In the genomic region with DNA sequence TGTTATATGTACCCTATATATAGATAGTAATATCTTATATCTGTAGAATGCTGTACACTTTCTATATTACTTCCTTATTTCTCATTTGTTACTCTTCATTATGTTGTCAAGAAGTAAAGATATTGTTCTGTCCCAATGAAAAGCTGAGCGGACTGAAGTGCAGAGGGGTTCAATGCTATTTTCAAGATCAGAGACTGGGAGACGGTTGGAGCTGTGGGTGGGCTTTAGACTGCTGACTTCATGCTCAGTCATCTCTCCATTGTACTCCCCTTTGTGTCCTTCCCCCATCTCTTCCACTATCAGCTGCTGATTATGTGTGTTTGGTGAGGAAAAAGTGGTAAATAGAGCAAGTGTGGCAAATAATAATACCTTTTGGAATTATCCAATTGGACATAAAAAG, we compare ENCODE assay signal across 2 cellular contexts.
TF ChIP-seq lines count a peak whose summit lies in the region.

No MANE protein-coding gene starts in this region.

TF ChIP-seq in GM23338, 12 proteins besides CTCF, POLR2A, EP300 and RAD21 (continues in another document):
- TF ChIP-seq EZH2phosphoT487 (IDR thresholded peaks at IDR 0.05; ENCODE audit: unreplicated experiment) (no peak), ZNF114 (CRISPR knock-in tag; IDR thresholded peaks at IDR 0.05) (no peak), EZH2 (IDR thresholded peaks at IDR 0.05; ENCODE audit: low read depth, unreplicated experiment) (no peak), STAT1 (IDR thresholded peaks at IDR 0.05; ENCODE audit: unreplicated experiment) (no peak), NANOG (IDR thresholded peaks at IDR 0.05; ENCODE audit: borderline replicate concordance) (no peak), POLR2AphosphoS5 (IDR thresholded peaks at IDR 0.05; ENCODE audit: low read depth) (no peak), CREB1 (CRISPR knock-in tag; IDR thresholded peaks at IDR 0.05; ENCODE audit: low read depth) (no peak)
- TF ChIP-seq, protein P1, sequence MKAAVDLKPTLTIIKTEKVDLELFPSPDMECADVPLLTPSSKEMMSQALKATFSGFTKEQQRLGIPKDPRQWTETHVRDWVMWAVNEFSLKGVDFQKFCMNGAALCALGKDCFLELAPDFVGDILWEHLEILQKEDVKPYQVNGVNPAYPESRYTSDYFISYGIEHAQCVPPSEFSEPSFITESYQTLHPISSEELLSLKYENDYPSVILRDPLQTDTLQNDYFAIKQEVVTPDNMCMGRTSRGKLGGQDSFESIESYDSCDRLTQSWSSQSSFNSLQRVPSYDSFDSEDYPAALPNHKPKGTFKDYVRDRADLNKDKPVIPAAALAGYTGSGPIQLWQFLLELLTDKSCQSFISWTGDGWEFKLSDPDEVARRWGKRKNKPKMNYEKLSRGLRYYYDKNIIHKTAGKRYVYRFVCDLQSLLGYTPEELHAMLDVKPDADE (IDR thresholded peaks at IDR 0.05), result no peak
- TF ChIP-seq, protein P2, sequence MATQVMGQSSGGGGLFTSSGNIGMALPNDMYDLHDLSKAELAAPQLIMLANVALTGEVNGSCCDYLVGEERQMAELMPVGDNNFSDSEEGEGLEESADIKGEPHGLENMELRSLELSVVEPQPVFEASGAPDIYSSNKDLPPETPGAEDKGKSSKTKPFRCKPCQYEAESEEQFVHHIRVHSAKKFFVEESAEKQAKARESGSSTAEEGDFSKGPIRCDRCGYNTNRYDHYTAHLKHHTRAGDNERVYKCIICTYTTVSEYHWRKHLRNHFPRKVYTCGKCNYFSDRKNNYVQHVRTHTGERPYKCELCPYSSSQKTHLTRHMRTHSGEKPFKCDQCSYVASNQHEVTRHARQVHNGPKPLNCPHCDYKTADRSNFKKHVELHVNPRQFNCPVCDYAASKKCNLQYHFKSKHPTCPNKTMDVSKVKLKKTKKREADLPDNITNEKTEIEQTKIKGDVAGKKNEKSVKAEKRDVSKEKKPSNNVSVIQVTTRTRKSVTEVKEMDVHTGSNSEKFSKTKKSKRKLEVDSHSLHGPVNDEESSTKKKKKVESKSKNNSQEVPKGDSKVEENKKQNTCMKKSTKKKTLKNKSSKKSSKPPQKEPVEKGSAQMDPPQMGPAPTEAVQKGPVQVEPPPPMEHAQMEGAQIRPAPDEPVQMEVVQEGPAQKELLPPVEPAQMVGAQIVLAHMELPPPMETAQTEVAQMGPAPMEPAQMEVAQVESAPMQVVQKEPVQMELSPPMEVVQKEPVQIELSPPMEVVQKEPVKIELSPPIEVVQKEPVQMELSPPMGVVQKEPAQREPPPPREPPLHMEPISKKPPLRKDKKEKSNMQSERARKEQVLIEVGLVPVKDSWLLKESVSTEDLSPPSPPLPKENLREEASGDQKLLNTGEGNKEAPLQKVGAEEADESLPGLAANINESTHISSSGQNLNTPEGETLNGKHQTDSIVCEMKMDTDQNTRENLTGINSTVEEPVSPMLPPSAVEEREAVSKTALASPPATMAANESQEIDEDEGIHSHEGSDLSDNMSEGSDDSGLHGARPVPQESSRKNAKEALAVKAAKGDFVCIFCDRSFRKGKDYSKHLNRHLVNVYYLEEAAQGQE (IDR thresholded peaks at IDR 0.05; ENCODE audit: unreplicated experiment), result no peak
- TF ChIP-seq, protein P3, sequence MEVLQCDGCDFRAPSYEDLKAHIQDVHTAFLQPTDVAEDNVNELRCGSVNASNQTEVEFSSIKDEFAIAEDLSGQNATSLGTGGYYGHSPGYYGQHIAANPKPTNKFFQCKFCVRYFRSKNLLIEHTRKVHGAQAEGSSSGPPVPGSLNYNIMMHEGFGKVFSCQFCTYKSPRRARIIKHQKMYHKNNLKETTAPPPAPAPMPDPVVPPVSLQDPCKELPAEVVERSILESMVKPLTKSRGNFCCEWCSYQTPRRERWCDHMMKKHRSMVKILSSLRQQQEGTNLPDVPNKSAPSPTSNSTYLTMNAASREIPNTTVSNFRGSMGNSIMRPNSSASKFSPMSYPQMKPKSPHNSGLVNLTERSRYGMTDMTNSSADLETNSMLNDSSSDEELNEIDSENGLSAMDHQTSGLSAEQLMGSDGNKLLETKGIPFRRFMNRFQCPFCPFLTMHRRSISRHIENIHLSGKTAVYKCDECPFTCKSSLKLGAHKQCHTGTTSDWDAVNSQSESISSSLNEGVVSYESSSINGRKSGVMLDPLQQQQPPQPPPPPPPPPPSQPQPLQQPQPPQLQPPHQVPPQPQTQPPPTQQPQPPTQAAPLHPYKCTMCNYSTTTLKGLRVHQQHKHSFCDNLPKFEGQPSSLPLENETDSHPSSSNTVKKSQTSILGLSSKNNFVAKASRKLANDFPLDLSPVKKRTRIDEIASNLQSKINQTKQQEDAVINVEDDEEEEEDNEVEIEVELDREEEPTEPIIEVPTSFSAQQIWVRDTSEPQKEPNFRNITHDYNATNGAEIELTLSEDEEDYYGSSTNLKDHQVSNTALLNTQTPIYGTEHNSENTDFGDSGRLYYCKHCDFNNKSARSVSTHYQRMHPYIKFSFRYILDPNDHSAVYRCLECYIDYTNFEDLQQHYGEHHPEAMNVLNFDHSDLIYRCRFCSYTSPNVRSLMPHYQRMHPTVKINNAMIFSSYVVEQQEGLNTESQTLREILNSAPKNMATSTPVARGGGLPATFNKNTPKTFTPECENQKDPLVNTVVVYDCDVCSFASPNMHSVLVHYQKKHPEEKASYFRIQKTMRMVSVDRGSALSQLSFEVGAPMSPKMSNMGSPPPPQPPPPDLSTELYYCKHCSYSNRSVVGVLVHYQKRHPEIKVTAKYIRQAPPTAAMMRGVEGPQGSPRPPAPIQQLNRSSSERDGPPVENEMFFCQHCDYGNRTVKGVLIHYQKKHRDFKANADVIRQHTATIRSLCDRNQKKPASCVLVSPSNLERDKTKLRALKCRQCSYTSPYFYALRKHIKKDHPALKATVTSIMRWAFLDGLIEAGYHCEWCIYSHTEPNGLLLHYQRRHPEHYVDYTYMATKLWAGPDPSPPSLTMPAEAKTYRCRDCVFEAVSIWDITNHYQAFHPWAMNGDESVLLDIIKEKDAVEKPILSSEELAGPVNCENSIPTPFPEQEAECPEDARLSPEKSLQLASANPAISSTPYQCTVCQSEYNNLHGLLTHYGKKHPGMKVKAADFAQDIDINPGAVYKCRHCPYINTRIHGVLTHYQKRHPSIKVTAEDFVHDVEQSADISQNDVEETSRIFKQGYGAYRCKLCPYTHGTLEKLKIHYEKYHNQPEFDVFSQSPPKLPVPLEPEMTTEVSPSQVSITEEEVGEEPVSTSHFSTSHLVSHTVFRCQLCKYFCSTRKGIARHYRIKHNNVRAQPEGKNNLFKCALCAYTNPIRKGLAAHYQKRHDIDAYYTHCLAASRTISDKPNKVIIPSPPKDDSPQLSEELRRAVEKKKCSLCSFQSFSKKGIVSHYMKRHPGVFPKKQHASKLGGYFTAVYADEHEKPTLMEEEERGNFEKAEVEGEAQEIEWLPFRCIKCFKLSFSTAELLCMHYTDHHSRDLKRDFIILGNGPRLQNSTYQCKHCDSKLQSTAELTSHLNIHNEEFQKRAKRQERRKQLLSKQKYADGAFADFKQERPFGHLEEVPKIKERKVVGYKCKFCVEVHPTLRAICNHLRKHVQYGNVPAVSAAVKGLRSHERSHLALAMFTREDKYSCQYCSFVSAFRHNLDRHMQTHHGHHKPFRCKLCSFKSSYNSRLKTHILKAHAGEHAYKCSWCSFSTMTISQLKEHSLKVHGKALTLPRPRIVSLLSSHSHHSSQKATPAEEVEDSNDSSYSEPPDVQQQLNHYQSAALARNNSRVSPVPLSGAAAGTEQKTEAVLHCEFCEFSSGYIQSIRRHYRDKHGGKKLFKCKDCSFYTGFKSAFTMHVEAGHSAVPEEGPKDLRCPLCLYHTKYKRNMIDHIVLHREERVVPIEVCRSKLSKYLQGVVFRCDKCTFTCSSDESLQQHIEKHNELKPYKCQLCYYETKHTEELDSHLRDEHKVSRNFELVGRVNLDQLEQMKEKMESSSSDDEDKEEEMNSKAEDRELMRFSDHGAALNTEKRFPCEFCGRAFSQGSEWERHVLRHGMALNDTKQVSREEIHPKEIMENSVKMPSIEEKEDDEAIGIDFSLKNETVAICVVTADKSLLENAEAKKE (CRISPR knock-in tag; IDR thresholded peaks at IDR 0.05), result no peak

TF ChIP-seq in IMR-90, 13 proteins besides CTCF, POLR2A, EP300 and RAD21:
- no peak for TF ChIP-seq MAFK (IDR thresholded peaks at IDR 0.05; ENCODE audit: low read depth, low read length)
- no peak for TF ChIP-seq SMC3 (IDR thresholded peaks at IDR 0.05; ENCODE audit: low read depth, low read length)
- no peak for TF ChIP-seq FOS (IDR thresholded peaks at IDR 0.05; ENCODE audit: low read depth, low read length)
- TF ChIP-seq, protein P4, sequence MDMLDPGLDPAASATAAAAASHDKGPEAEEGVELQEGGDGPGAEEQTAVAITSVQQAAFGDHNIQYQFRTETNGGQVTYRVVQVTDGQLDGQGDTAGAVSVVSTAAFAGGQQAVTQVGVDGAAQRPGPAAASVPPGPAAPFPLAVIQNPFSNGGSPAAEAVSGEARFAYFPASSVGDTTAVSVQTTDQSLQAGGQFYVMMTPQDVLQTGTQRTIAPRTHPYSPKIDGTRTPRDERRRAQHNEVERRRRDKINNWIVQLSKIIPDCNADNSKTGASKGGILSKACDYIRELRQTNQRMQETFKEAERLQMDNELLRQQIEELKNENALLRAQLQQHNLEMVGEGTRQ (IDR thresholded peaks at IDR 0.05; ENCODE audit: low read depth, low read length), result no peak
- TF ChIP-seq BHLHE40 (IDR thresholded peaks at IDR 0.05; ENCODE audit: low read depth, low read length), result no peak
- no peak for TF ChIP-seq CEBPB (IDR thresholded peaks at IDR 0.05; ENCODE audit: low read depth, low read length)
- no peak for TF ChIP-seq MAZ (IDR thresholded peaks at IDR 0.05; ENCODE audit: borderline replicate concordance, low read depth, low read length)
- TF ChIP-seq, protein P5, sequence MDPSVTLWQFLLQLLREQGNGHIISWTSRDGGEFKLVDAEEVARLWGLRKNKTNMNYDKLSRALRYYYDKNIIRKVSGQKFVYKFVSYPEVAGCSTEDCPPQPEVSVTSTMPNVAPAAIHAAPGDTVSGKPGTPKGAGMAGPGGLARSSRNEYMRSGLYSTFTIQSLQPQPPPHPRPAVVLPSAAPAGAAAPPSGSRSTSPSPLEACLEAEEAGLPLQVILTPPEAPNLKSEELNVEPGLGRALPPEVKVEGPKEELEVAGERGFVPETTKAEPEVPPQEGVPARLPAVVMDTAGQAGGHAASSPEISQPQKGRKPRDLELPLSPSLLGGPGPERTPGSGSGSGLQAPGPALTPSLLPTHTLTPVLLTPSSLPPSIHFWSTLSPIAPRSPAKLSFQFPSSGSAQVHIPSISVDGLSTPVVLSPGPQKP (IDR thresholded peaks at IDR 0.05; ENCODE audit: borderline replicate concordance, low read depth, low read length), result no peak
- no peak for TF ChIP-seq RCOR1 (IDR thresholded peaks at IDR 0.05; ENCODE audit: insufficient replicate concordance, low read length)
- no peak for TF ChIP-seq CHD1 (IDR thresholded peaks at IDR 0.05; ENCODE audit: low read depth, low read length)
- TF ChIP-seq NFE2L2 (IDR thresholded peaks at IDR 0.05; ENCODE audit: low read depth, low read length), result no peak
- TF ChIP-seq RFX5 (IDR thresholded peaks at IDR 0.05; ENCODE audit: low read depth, low read length), result no peak
- no peak for TF ChIP-seq MXI1 (IDR thresholded peaks at IDR 0.05; ENCODE audit: borderline replicate concordance, low read depth, low read length)
TF ChIP-seq in IMR-90: peak in this region for 0.
